In genomic region chr1:109566982-109567381, GRCh38 we compare ENCODE assay signal across 1 cellular context.
TF ChIP-seq lines count a peak whose summit lies in the region.

No MANE protein-coding gene starts in this region.

TF ChIP-seq in HepG2, 621 proteins besides CTCF, POLR2A, EP300 and RAD21:
- no peak for TF ChIP-seq ZNF260 (CRISPR knock-in tag; IDR thresholded peaks at IDR 0.05; ENCODE audit: borderline replicate concordance, low read depth)
- TF ChIP-seq ZMAT3 (CRISPR knock-in tag; conservative IDR thresholded peaks at IDR 0.05): no peak
- no peak for TF ChIP-seq ZNF235 (CRISPR knock-in tag; IDR thresholded peaks at IDR 0.05; ENCODE audit: borderline replicate concordance)
- no peak for TF ChIP-seq KLF11 (CRISPR knock-in tag; IDR thresholded peaks at IDR 0.05)
- TF ChIP-seq HDAC1 (CRISPR knock-in tag; IDR thresholded peaks at IDR 0.05): no peak
- no peak for TF ChIP-seq FOSL2 (CRISPR knock-in tag; IDR thresholded peaks at IDR 0.05)
- no peak for TF ChIP-seq PATZ1 (CRISPR knock-in tag; IDR thresholded peaks at IDR 0.05)
- TF ChIP-seq ZNF280B (CRISPR knock-in tag; IDR thresholded peaks at IDR 0.05; ENCODE audit: borderline replicate concordance): no peak
- TF ChIP-seq HNF1A (IDR thresholded peaks at IDR 0.05; ENCODE audit: low read depth): no peak
- TF ChIP-seq HNF1A (CRISPR knock-in tag; IDR thresholded peaks at IDR 0.05; ENCODE audit: borderline replicate concordance): no peak
- no peak for TF ChIP-seq CREM (IDR thresholded peaks at IDR 0.05)
- TF ChIP-seq CREM (CRISPR knock-in tag; IDR thresholded peaks at IDR 0.05): no peak
- TF ChIP-seq ZNF841 (CRISPR knock-in tag; IDR thresholded peaks at IDR 0.05; ENCODE audit: borderline replicate concordance): no peak
- TF ChIP-seq ZNF282 (IDR thresholded peaks at IDR 0.05; ENCODE audit: partially characterized antibody): no peak
- no peak for TF ChIP-seq ZSCAN30 (CRISPR knock-in tag; IDR thresholded peaks at IDR 0.05)
- TF ChIP-seq HBP1 (CRISPR knock-in tag; IDR thresholded peaks at IDR 0.05; ENCODE audit: low read depth): no peak
- TF ChIP-seq PHB2 (IDR thresholded peaks at IDR 0.05; ENCODE audit: partially characterized antibody): no peak
